16 cellular contexts compared by ENCODE assay signal in genomic region chr11:120746836-120747609, GRCh38.
DNase-seq lines count a peak whose midpoint lies in the region; ATAC-seq, FAIRE-seq and TF ChIP-seq lines count a peak whose summit lies in the region.
"Had no signal": no experiment of that assay in that cellular context is flagged by ENCODE, and none has a peak within 500 bp of the region (broad histone marks: within the 10 kb centered on the region; RNA-seq: fewer than 3 reads in every experiment).

No MANE protein-coding gene starts in this region.

- intact Hi-C loops in A673 (cut with micrococcal nuclease; ENCODE audit: unreplicated experiment) = no loop called here

- H3K27me3 ChIP-seq in A673 (replicated peaks; ENCODE audit: insufficient read depth, low read depth, low read length, poor library complexity) (peaks cover 18% of the 10 kb centered on the region), bronchial epithelial cell (ENCODE audit: control insufficient read depth, insufficient read depth, low read length) (no peaks in the 10 kb centered on the region)
- H3K27me3 ChIP-seq: body of pancreas had no signal

- CTCF ChIA-PET in A673 (lab: Charles Lee) = no interaction called here

- ATAC-seq in HG03520 (IDR thresholded peaks at IDR 0.05; ENCODE audit: unreplicated experiment) = no peak
- ATAC-seq: activated CD8-positive, alpha-beta memory T cell treated with anti-CD3 and anti-CD28 coated beads, Interleukin-2, amount 10 ng/mL, durations not matched to agents 7 days and 5 days; body of pancreas had no signal

- no peak overlapping the region for H3K27ac ChIP-seq in A673 (ENCODE audit: low read depth, low read length, poor library complexity, severe bottlenecking)
- H3K27ac ChIP-seq: body of pancreas had no signal

- no peak for TF ChIP-seq CTCF in A673 (conservative IDR thresholded peaks at IDR 0.05; ENCODE audit: low read depth, low read length)
- TF ChIP-seq CTCF in bronchial epithelial cell (IDR thresholded peaks at IDR 0.05; ENCODE audit: insufficient read depth, low read length, severe bottlenecking) = no peak

- H3K4me1 ChIP-seq in A673 (ENCODE audit: insufficient read depth, low read length, poor library complexity, severe bottlenecking) = peaks cover 5% of the 10 kb centered on the region
- H3K4me1 ChIP-seq: body of pancreas had no signal

- H3K36me3 ChIP-seq in A673 (ENCODE audit: insufficient read depth, low read length, poor library complexity, severe bottlenecking) (no peaks in the 10 kb centered on the region), bronchial epithelial cell (ENCODE audit: control insufficient read depth, insufficient read depth, low read length) (no peaks in the 10 kb centered on the region)

- no TSS peak for BruUV-seq in A673 (replicated peaks; lab: Mats Ljungman, UMichigan)

- POLR2A ChIA-PET in A673 (lab: Charles Lee; ENCODE audit: low non-redundant PET) = no interaction called here

- H3K9me3 ChIP-seq in A673 (ENCODE audit: low read depth, low read length, poor library complexity, severe bottlenecking) = no peaks in the 10 kb centered on the region
- H3K9me3 ChIP-seq: body of pancreas had no signal

- DNase-seq in A673 (ENCODE audit: low spot score) (peak; percentile 60), NCI-H1092 (lab: John Stamatoyannopoulos, UW) (peak; percentile 60), NCI-H524 treated with DMSO at 0.1 percent for 48 hours (lab: John Stamatoyannopoulos, UW) (peak; percentile 67), bronchial epithelial cell (ENCODE audit: low read depth) (peak; percentile 96), GM19238 (ENCODE audit: insufficient read length, low spot score) (no peak), NCI-H510A treated with DMSO at 0.1 percent for 48 hours (lab: John Stamatoyannopoulos, UW) (no peak)
- no peak for DNase-seq in stimulated activated CD4-positive, alpha-beta T cell treated with anti-CD3 and anti-CD28 coated beads, Interleukin-4, amount 100 ng/mL, for 4 hours
- DNase-seq: ACHN; activated B cell treated with CpG ODN at 0.5 μM for 24 hours; activated CD8-positive, alpha-beta memory T cell treated with anti-CD3 and anti-CD28 coated beads, Interleukin-2, amount 10 ng/mL, durations not matched to agents 7 days and 5 days; body of pancreas; CD8-positive, alpha-beta memory T cell; foreskin melanocyte; KG1; occipital lobe had no signal

- H3K4me3 ChIP-seq in A673 (ENCODE audit: low read depth, low read length, poor library complexity, severe bottlenecking) (no peak overlapping the region), bronchial epithelial cell (ENCODE audit: low read depth, low read length) (no peak overlapping the region)
- H3K4me3 ChIP-seq: body of pancreas had no signal

- peak; percentile 97 for FAIRE-seq in bronchial epithelial cell (lab: Jason Lieb, UNC)

Comparison
In these comparisons a context has a peak if more than half of its experiments do, and no peak if none do; other contexts are left out.
1. DNase-seq: peak in A673 (single experiment), NCI-H1092 (single experiment), NCI-H524 treated with DMSO at 0.1 percent for 48 hours (single experiment) and bronchial epithelial cell (single experiment); none in GM19238 (single experiment), stimulated activated CD4-positive, alpha-beta T cell treated with anti-CD3 and anti-CD28 coated beads, Interleukin-4, amount 100 ng/mL, for 4 hours (0 of 2) and NCI-H510A treated with DMSO at 0.1 percent for 48 hours (single experiment).